Comparison of ENCODE assay signal across 13 cellular contexts in the genomic region with DNA sequence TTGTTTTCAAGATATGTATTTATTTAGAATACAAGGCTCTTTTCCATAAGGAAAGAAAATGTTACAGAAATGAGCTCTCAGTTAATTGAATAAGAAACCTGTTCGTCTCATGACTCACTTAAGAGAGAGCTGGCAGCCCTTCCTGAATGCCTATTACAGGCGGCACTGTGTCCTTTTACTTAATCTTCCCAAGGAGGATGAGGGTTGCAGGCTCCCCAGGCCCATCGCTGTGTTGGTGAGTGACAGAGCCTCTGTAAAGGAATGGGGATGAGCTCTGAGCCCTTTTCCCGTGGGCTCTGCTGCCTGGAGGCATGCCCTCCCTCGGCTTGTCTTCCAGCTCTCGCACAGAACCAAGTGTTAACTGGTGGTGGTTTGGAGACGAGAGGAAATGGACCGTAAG.
DNase-seq lines count a peak whose midpoint lies in the region; ATAC-seq and TF ChIP-seq lines count a peak whose summit lies in the region.
"Had no signal": no experiment of that assay in that cellular context is flagged by ENCODE, and none has a peak within 500 bp of the region (broad histone marks: within the 10 kb centered on the region; RNA-seq: fewer than 3 reads in every experiment).

No MANE protein-coding gene starts in this region.

- no peaks in the 10 kb centered on the region for H3K36me3 ChIP-seq in heart right ventricle
- H3K36me3 ChIP-seq: BE2C, tibial artery had no signal

- no peaks in the 10 kb centered on the region for H3K27me3 ChIP-seq in heart right ventricle
- H3K27me3 ChIP-seq: BE2C, tibial artery had no signal

- WGBS in heart right ventricle, 2 donors = 51 to 60% methylated on average over 8 of the region's 8 CpGs

- H3K4me1 ChIP-seq in heart right ventricle = peaks cover 2 to 21% (median 15%) of the 10 kb centered on the region in 9 donors
- H3K4me1 ChIP-seq: tibial artery had no signal

- peak in 7 of 8 donors; percentile 20 to 76 (median 61) for ATAC-seq in heart right ventricle
- ATAC-seq in GM19395 (IDR thresholded peaks at IDR 0.05; ENCODE audit: unreplicated experiment) = no peak
- ATAC-seq in GM18517 (IDR thresholded peaks at IDR 0.05; ENCODE audit: unreplicated experiment) = no peak

- H3K4me3 ChIP-seq in heart right ventricle = no peak overlapping the region
- H3K4me3 ChIP-seq: tibial artery had no signal

- DNase-seq in G401 (ENCODE audit: low spot score) (peak; percentile 66), amniotic epithelial cell (ENCODE audit: low read depth) (peak; percentile 51), heart right ventricle (no peak), renal cortical epithelial cell (ENCODE audit: low read depth) (peak; percentile 14), NCI-H2029 treated with DMSO at 0.1 percent for 48 hours (lab: John Stamatoyannopoulos, UW) (no peak), A172 (ENCODE audit: low spot score) (no peak)
- DNase-seq: activated CD4-positive, alpha-beta T cell treated with anti-CD3 and anti-CD28 coated beads, Interleukin-2, amount 50 U/mL, for 1 hour; activated gamma-delta T cell treated with Interleukin-2 at 50 U/mL for 16 hours; BE2C; NCI-H1105 treated with DMSO at 0.1 percent for 48 hours had no signal

- TF ChIP-seq CTCF in heart right ventricle (IDR thresholded peaks at IDR 0.05) = no peak

- peaks cover 0 to 3% (median 0%) of the 10 kb centered on the region in 11 donors for H3K9me3 ChIP-seq in heart right ventricle
- H3K9me3 ChIP-seq: tibial artery had no signal

- peak overlapping the region in 6 of 10 donors; percentile 11 to 47 (median 41) for H3K27ac ChIP-seq in heart right ventricle
- H3K27ac ChIP-seq: tibial artery had no signal

- in situ Hi-C loops in G401 (cut with HindIII; ENCODE audit: low sequenced_read_pairs) = no loop called here

- intact Hi-C loops in heart right ventricle (cut with DNase I) = loop anchor here in 1 of 10 donors (5.0 kb wide), 1 partner anchor 36 kb away; no protein-coding TSS in a partner anchor

Comparison
In these comparisons a context has a peak if more than half of its experiments do, and no peak if none do; other contexts are left out.
1. DNase-seq: peak in G401 (single experiment), amniotic epithelial cell (single experiment) and renal cortical epithelial cell (single experiment); none in heart right ventricle (0 of 2), NCI-H2029 treated with DMSO at 0.1 percent for 48 hours (single experiment) and A172 (single experiment).
2. ATAC-seq: peak in heart right ventricle (7 of 8); none in GM19395 (single experiment) and GM18517 (single experiment).